ENCODE assay signal across 17 cellular contexts in genomic region chr9:72978724-72979123, GRCh38.
DNase-seq lines count a peak whose midpoint lies in the region; ATAC-seq and TF ChIP-seq lines count a peak whose summit lies in the region.
"Had no signal": no experiment of that assay in that cellular context is flagged by ENCODE, and none has a peak within 500 bp of the region (broad histone marks: within the 10 kb centered on the region; RNA-seq: fewer than 3 reads in every experiment).

No MANE protein-coding gene starts in this region.

- no peak for TF ChIP-seq CTCF in epithelial cell of esophagus (IDR thresholded peaks at IDR 0.05; ENCODE audit: insufficient read depth, low read depth, low read length, missing control alignments)
- no peak for TF ChIP-seq CTCF in retinal pigment epithelial cell (conservative IDR thresholded peaks at IDR 0.05; ENCODE audit: low read depth, low read length)

- no peak for ATAC-seq in HG03378 (IDR thresholded peaks at IDR 0.05; ENCODE audit: unreplicated experiment)
- ATAC-seq in GM21717 (IDR thresholded peaks at IDR 0.05; ENCODE audit: unreplicated experiment): no peak
- ATAC-seq: CD8-positive, alpha-beta T cell; heart right ventricle; left cardiac atrium; natural killer cell treated with Interleukin-12 subunit alpha and Interleukin-12 subunit beta and Interleukin-15 and Interleukin-18, amount 100 ng/mL, for 72 hours had no signal

- DNase-seq in EL (peak; percentile 70), NCI-H226 (peak; percentile 65), epithelial cell of esophagus (ENCODE audit: low read depth) (peak; percentile 83), retinal pigment epithelial cell (ENCODE audit: low read depth) (peak; percentile 25), cerebellar nuclear complex (lab: John Stamatoyannopoulos, UW) (no peak), NCI-H82 (lab: John Stamatoyannopoulos, UW) (no peak)
- DNase-seq: activated CD8-positive, alpha-beta memory T cell treated with anti-CD3 and anti-CD28 coated beads, Interleukin-2, amount 50 U/mL, for 4 hours; CD8-positive, alpha-beta T cell; heart right ventricle; IMR-90; left cardiac atrium; NCI-H1417 treated with DMSO at 0.1 percent for 48 hours; stimulated activated naive CD4-positive, alpha-beta T cell treated with Interleukin-2 at 50 U/mL for 16 hours had no signal

- H3K4me3 ChIP-seq in epithelial cell of esophagus (ENCODE audit: low read length) (no peak overlapping the region), retinal pigment epithelial cell (ENCODE audit: low read length) (no peak overlapping the region)
- H3K4me3 ChIP-seq: heart right ventricle, right atrium auricular region had no signal

Comparison
In these comparisons a context has a peak if more than half of its experiments do, and no peak if none do; other contexts are left out.
1. DNase-seq: peak in EL (single experiment), NCI-H226 (single experiment), epithelial cell of esophagus (single experiment) and retinal pigment epithelial cell (single experiment); none in cerebellar nuclear complex (0 of 2) and NCI-H82 (single experiment).